Comparison of ENCODE assay signal across 9 cellular contexts in the genomic region with DNA sequence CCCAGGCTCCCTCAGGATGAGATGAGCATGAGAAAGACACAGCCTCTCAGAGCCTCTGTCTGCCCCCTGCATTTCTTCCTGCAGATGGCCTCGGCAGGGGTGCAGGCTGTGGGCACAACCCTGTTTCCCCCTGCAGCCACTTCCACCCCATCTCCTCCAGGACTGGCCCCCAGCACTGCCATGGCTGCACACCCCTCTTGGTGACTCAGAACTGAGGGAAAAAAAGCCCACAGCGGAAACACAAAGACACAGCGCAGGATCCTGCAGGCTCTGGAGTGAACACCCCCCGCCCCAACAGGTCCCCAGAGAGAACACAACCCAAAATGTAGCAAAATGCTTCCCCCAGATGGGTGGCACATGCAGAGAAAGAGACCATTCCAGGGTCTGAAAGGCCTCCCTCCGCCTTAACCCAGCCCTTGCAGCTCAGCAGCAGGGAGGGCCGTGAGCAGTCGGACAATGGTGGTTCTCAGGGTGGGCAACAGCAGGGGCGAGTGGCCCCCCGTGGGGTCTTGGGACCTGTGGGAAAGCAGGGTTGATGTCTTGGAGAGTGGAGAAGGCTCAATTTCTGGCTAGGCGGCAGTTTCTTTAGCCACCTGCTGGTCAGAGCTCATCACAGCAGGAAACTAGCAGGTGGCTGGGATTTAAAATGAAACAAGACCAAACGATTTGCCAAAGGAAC. TPM values are rescaled to one million over a fixed set of nuclear protein-coding genes. Genes with fewer than 3 reads are reported as not detected.
DNase-seq lines count a peak whose midpoint lies in the region; ATAC-seq, FAIRE-seq and TF ChIP-seq lines count a peak whose summit lies in the region.
"Had no signal": no experiment of that assay in that cellular context is flagged by ENCODE, and none has a peak within 500 bp of the region (broad histone marks: within the 10 kb centered on the region; RNA-seq: fewer than 3 reads in every experiment).

No MANE protein-coding gene starts in this region.

- H3K4me3 ChIP-seq in BJ (ENCODE audit: low read depth, low read length) = no peak overlapping the region

- FAIRE-seq in GM12892 (lab: Jason Lieb, UNC) = peak; percentile 53
- FAIRE-seq: islet of Langerhans had no signal

- POLR2A ChIA-PET in BJ (lab: Charles Lee) = no interaction called here

- no peak for TF ChIP-seq POLR2A in GM12892 (IDR thresholded peaks at IDR 0.05; ENCODE audit: low read depth, low read length)

- peaks cover 21% of the 10 kb centered on the region for H3K36me3 ChIP-seq in BJ (ENCODE audit: control insufficient read depth, insufficient read depth, low read length)

- intact Hi-C loops in Right ventricle myocardium superior (cut with DNase I) = no loop called here

- no peaks in the 10 kb centered on the region for H3K27me3 ChIP-seq in BJ (ENCODE audit: control insufficient read depth, insufficient read depth, low read length)

- peak; percentile 54 for TF ChIP-seq CTCF in BJ (IDR thresholded peaks at IDR 0.05; ENCODE audit: insufficient read depth, low read depth, low read length)

- ATAC-seq in SK-N-SH treated with all-trans-retinoic acid at 6 μM for 48 hours (peak; percentile 40; the same call in 1 of the 3 replicates), Right ventricle myocardium superior (ENCODE audit: poor library complexity) (no peak)

- CTCF ChIA-PET in BJ (lab: Yijun Ruan, JAX) = interaction anchor here (0.8 to 1.7 kb wide), 8 partner anchors 9 to 132 kb away, joined by 3 to 9 read pairs (median 4); no protein-coding TSS in a partner anchor

- no peak for DNase-seq in BJ (ENCODE audit: low read depth)
- DNase-seq in GM12892 (ENCODE audit: insufficient read length) = no peak
- DNase-seq in iris pigment epithelial cell (ENCODE audit: low read depth) = peak; percentile 42
- no peak for DNase-seq in NCI-H510A treated with DMSO at 0.1 percent for 48 hours (lab: John Stamatoyannopoulos, UW)
- no peak for DNase-seq in Right ventricle myocardium superior
- DNase-seq in activated naive CD4-positive, alpha-beta T cell treated with Interleukin-2 at 50 U/mL for 16 hours = no peak
- no peak for DNase-seq in NCI-H526 (lab: John Stamatoyannopoulos, UW)

TF ChIP-seq in SK-N-SH treated with all-trans-retinoic acid at 6 μM for 48 hours, 23 proteins besides CTCF, POLR2A, EP300 and RAD21:
- TF ChIP-seq ZNF70 (CRISPR knock-in tag; IDR thresholded peaks at IDR 0.05) (no peak), RARB (CRISPR knock-in tag; IDR thresholded peaks at IDR 0.05) (no peak), ZNF565 (CRISPR knock-in tag; conservative IDR thresholded peaks at IDR 0.05; ENCODE audit: low read depth) (no peak), ZFP30 (CRISPR knock-in tag; IDR thresholded peaks at IDR 0.05) (no peak), ESRRG (CRISPR knock-in tag; IDR thresholded peaks at IDR 0.05) (no peak)

RNA-seq across cellular contexts. Expression of gene TUBGCP6, which starts 8.0 kb away (rescaled TPM):
- polyA plus RNA-seq in BJ (2011; rRNA removed) = 9.4 and 17.5 TPM in 2 replicates
- polyA minus RNA-seq in BJ (2011; rRNA and poly(A)+ RNA removed) = 9.0 and 11.5 TPM in 2 replicates
- 18.1 TPM for polyA plus RNA-seq in GM12892 (2012; ENCODE audit: missing spikeins)
- 14.1 TPM for total RNA-seq in Right ventricle myocardium superior

RNA-seq across cellular contexts. Expression of gene HDAC10, which starts 14.2 kb away (rescaled TPM):
- polyA plus RNA-seq in BJ (2011; rRNA removed) = 8.8 and 18.2 TPM in 2 replicates
- 9.6 and 9.9 TPM in 2 replicates for polyA minus RNA-seq in BJ (2011; rRNA and poly(A)+ RNA removed)
- polyA plus RNA-seq in GM12892 (2012; ENCODE audit: missing spikeins) = 13.0 TPM
- 12.0 TPM for total RNA-seq in Right ventricle myocardium superior

RNA-seq across cellular contexts. Expression of gene MAPK12, which starts 24.6 kb away (rescaled TPM):
- polyA plus RNA-seq in BJ (2011; rRNA removed) = 36.6 and 51.4 TPM in 2 replicates
- polyA minus RNA-seq in BJ (2011; rRNA and poly(A)+ RNA removed) = 33.0 and 51.2 TPM in 2 replicates
- 21.2 TPM for polyA plus RNA-seq in GM12892 (2012; ENCODE audit: missing spikeins)
- total RNA-seq in Right ventricle myocardium superior = 13.2 TPM

RNA-seq across cellular contexts. Expression of gene MAPK11, which starts 33.3 kb away (rescaled TPM):
- polyA plus RNA-seq in BJ (2011; rRNA removed) = 11.2 and 19.6 TPM in 2 replicates
- 13.7 and 18.9 TPM in 2 replicates for polyA minus RNA-seq in BJ (2011; rRNA and poly(A)+ RNA removed)
- 7.9 TPM for polyA plus RNA-seq in GM12892 (2012; ENCODE audit: missing spikeins)
- total RNA-seq in Right ventricle myocardium superior = 8.5 TPM

RNA-seq across cellular contexts. Expression of gene SELENOO, which starts 36.1 kb away (rescaled TPM):
- 8.0 and 16.7 TPM in 2 replicates for polyA plus RNA-seq in BJ (2011; rRNA removed)
- 5.9 and 6.0 TPM in 2 replicates for polyA minus RNA-seq in BJ (2011; rRNA and poly(A)+ RNA removed)
- polyA plus RNA-seq in GM12892 (2012; ENCODE audit: missing spikeins) = 4.9 TPM
- 15.6 TPM for total RNA-seq in Right ventricle myocardium superior
